ENCODE assay signal across 1 cellular context in genomic region chr2:1229596-1229995, GRCh38.
DNase-seq lines count a peak whose midpoint lies in the region; TF ChIP-seq lines count a peak whose summit lies in the region.
"Not testable (repeated sequence)": the region's sequence is repeated elsewhere in the genome, so short reads cannot be mapped to it uniquely, and the experiment has no call there.

No MANE protein-coding gene starts in this region.

- no CpG with 5 or more reads among the region's 30 CpGs for WGBS in esophagus muscularis mucosa

- intact Hi-C loops in esophagus muscularis mucosa (cut with DNase I): not testable (repeated sequence)

- not testable (repeated sequence) for H3K4me1 ChIP-seq in esophagus muscularis mucosa

- DNase-seq in esophagus muscularis mucosa (ENCODE audit: extremely low spot score): peak; percentile 53

- TF ChIP-seq EP300 in esophagus muscularis mucosa (IDR thresholded peaks at IDR 0.05): not testable (repeated sequence)

- peaks cover 0 to 14% (median 2%) of the 10 kb centered on the region in 4 donors for H3K9me3 ChIP-seq in esophagus muscularis mucosa

- not testable (repeated sequence) for H3K36me3 ChIP-seq in esophagus muscularis mucosa

- TF ChIP-seq CTCF in esophagus muscularis mucosa (IDR thresholded peaks at IDR 0.05): not testable (repeated sequence)

- not testable (repeated sequence) for H3K27ac ChIP-seq in esophagus muscularis mucosa (replicated peaks in 1 of 4)

- TF ChIP-seq POLR2A in esophagus muscularis mucosa (IDR thresholded peaks at IDR 0.05; ENCODE audit: low read depth): not testable (repeated sequence)

- H3K4me3 ChIP-seq in esophagus muscularis mucosa: not testable (repeated sequence)

- H3K27me3 ChIP-seq in esophagus muscularis mucosa: not testable (repeated sequence)
